Comparison of ENCODE assay signal across 19 cellular contexts in the genomic region with DNA sequence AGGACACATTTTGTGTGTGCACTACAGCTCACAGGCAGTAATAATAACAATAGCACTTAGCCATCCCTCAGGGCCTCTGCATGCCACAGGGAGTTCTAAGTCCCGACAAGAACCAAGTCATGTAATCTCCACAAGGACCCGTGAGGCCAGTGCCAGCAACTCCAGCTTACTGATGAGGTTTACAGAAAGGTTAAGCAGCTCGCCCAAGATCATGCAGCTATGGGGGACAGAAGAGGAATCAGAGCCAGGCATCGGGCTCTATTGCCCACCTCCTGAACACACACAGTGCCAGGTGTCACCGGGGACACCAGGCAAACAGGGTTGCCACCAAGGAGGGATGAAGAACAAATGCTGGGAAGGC.
"Had no signal": no experiment of that assay in that cellular context is flagged by ENCODE, and none has a peak within 500 bp of the region (broad histone marks: within the 10 kb centered on the region; RNA-seq: fewer than 3 reads in every experiment).

No MANE protein-coding gene starts in this region.

- H3K4me3 Mint-ChIP-seq: activated naive CD4-positive, alpha-beta T cell treated with anti-CD3 and anti-CD28 coated beads for 36 hours; activated naive CD8-positive, alpha-beta T cell treated with anti-CD3 and anti-CD28 coated beads, Interleukin-2, amount 50 U/mL, for 24 hours; memory B cell; stimulated activated naive CD8-positive, alpha-beta T cell treated with anti-CD3 and anti-CD28 coated beads, Interleukin-15, amount 100 ng/mL, for 72 hours; T-cell had no signal

- H3K9me3 Mint-ChIP-seq: activated naive CD4-positive, alpha-beta T cell treated with anti-CD3 and anti-CD28 coated beads for 36 hours; activated naive CD8-positive, alpha-beta T cell treated with anti-CD3 and anti-CD28 coated beads, Interleukin-2, amount 50 U/mL, for 24 hours; activated T-helper 2 cell treated with anti-CD3 and anti-CD28 coated beads, Interferon-gamma antibody, Interleukin-2, Interleukin-4, amounts not matched to agents 10 μg/mL and 5 μg/mL and 100 μg/mL, durations not matched to agents 14 hours and 24 hours and 36 hours; stimulated activated naive CD8-positive, alpha-beta T cell treated with anti-CD3 and anti-CD28 coated beads, Interleukin-15, amount 100 ng/mL, for 72 hours; T-cell had no signal

- H3K27ac Mint-ChIP-seq: activated naive CD4-positive, alpha-beta T cell treated with anti-CD3 and anti-CD28 coated beads for 36 hours; activated naive CD8-positive, alpha-beta T cell treated with anti-CD3 and anti-CD28 coated beads, Interleukin-2, amount 50 U/mL, for 24 hours; activated T-helper 2 cell treated with anti-CD3 and anti-CD28 coated beads, Interferon-gamma antibody, Interleukin-2, Interleukin-4, amounts not matched to agents 10 μg/mL and 5 μg/mL and 100 μg/mL, durations not matched to agents 14 hours and 24 hours and 36 hours; memory B cell; T-cell had no signal

- H3K27ac ChIP-seq: ascending aorta, colonic mucosa, pancreas, thoracic aorta had no signal

- H3K36me3 Mint-ChIP-seq: memory B cell, T-cell had no signal

- H3K36me3 ChIP-seq: ascending aorta, colonic mucosa, esophagus squamous epithelium, pancreas, thoracic aorta had no signal

- H3K27me3 ChIP-seq: ascending aorta, colonic mucosa, pancreas had no signal

- H3K4me1 Mint-ChIP-seq: activated naive CD8-positive, alpha-beta T cell treated with anti-CD3 and anti-CD28 coated beads, Interleukin-2, amount 50 U/mL, for 24 hours; stimulated activated naive CD8-positive, alpha-beta T cell treated with anti-CD3 and anti-CD28 coated beads, Interleukin-15, amount 100 ng/mL, for 72 hours; T-cell had no signal

- DNase-seq: activated CD4-positive, alpha-beta T cell treated with anti-CD3 and anti-CD28 coated beads, Interleukin-2, amount 50 U/mL, for 4 hours; activated CD4-positive, CD25-positive, alpha-beta regulatory T cell treated with anti-CD3 and anti-CD28 coated beads, Interleukin-2, amount 50 U/mL, for 72 hours; activated naive CD4-positive, alpha-beta T cell treated with anti-CD3 and anti-CD28 coated beads for 36 hours; activated naive CD8-positive, alpha-beta T cell treated with anti-CD3 and anti-CD28 coated beads, Interleukin-2, amount 50 U/mL, for 24 hours; activated T-cell treated with anti-CD3 and anti-CD28 coated beads, Interleukin-2, amount 50 U/mL, for 1 hour; colonic mucosa; esophagus squamous epithelium; kidney glomerular epithelial cell; left ventricle myocardium superior; pancreas; small intestine; stimulated activated naive CD8-positive, alpha-beta T cell treated with anti-CD3 and anti-CD28 coated beads, Interleukin-15, amount 100 ng/mL, for 72 hours; T-cell; T-helper 9 cell had no signal

- ATAC-seq: activated naive CD8-positive, alpha-beta T cell treated with anti-CD3 and anti-CD28 coated beads, Interleukin-2, amount 50 U/mL, for 24 hours; left ventricle myocardium superior; pancreas; T-cell had no signal

- FAIRE-seq: pancreas, small intestine, urothelium cell line had no signal

- H3K9me3 ChIP-seq: ascending aorta, colonic mucosa, esophagus squamous epithelium, pancreas, thoracic aorta had no signal

- H3K4me1 ChIP-seq: ascending aorta, colonic mucosa, pancreas had no signal

- H3K4me3 ChIP-seq: ascending aorta, colonic mucosa, esophagus squamous epithelium, pancreas, thoracic aorta had no signal
